In genomic region chr6:42569102-42570028, GRCh38 we compare ENCODE assay signal across 9 cellular contexts. TPM values are rescaled to one million over a fixed set of nuclear protein-coding genes. Genes with fewer than 3 reads are reported as not detected.
DNase-seq lines count a peak whose midpoint lies in the region; ATAC-seq and TF ChIP-seq lines count a peak whose summit lies in the region.
"Had no signal": no experiment of that assay in that cellular context is flagged by ENCODE, and none has a peak within 500 bp of the region (broad histone marks: within the 10 kb centered on the region; RNA-seq: fewer than 3 reads in every experiment).

No MANE protein-coding gene starts in this region.

- peaks cover 5 to 83% (median 50%) of the 10 kb centered on the region in 3 donors for H3K4me1 ChIP-seq in esophagus squamous epithelium

- intact Hi-C loops in esophagus squamous epithelium (cut with DNase I) = no loop called here

- H3K4me1 Mint-ChIP-seq in activated T-cell treated with anti-CD3 and anti-CD28 coated beads, Interleukin-2, amount 50 U/mL, for 24 hours (ENCODE audit: low read depth) = peaks cover 65% of the 10 kb centered on the region
- peaks cover 52% of the 10 kb centered on the region for H3K4me1 Mint-ChIP-seq in stimulated activated naive CD8-positive, alpha-beta T cell treated with anti-CD3 and anti-CD28 coated beads, Interleukin-15, amount 100 ng/mL, for 72 hours

- no peaks in the 10 kb centered on the region for H3K27me3 ChIP-seq in esophagus squamous epithelium

- H3K36me3 Mint-ChIP-seq in activated T-cell treated with anti-CD3 and anti-CD28 coated beads, Interleukin-2, amount 50 U/mL, for 24 hours (ENCODE audit: low read depth) = peaks cover 59% of the 10 kb centered on the region

- no peak overlapping the region for H3K4me3 ChIP-seq in SK-N-MC
- H3K4me3 ChIP-seq in esophagus squamous epithelium = no peak overlapping the region

- TF ChIP-seq POLR2A in esophagus squamous epithelium (IDR thresholded peaks at IDR 0.05) = no peak

- H3K27me3 Mint-ChIP-seq in activated T-cell treated with anti-CD3 and anti-CD28 coated beads, Interleukin-2, amount 50 U/mL, for 24 hours = no peaks in the 10 kb centered on the region
- H3K27me3 Mint-ChIP-seq in stimulated activated naive CD8-positive, alpha-beta T cell treated with anti-CD3 and anti-CD28 coated beads, Interleukin-15, amount 100 ng/mL, for 72 hours = no peaks in the 10 kb centered on the region

- H3K27ac ChIP-seq in SK-N-MC = peak overlapping the region; percentile 71; the same call in 1 of the 2 replicates
- H3K27ac ChIP-seq in esophagus squamous epithelium = peak overlapping the region in 3 of 4 donors; percentile 41 to 60 (median 47)
- no peak overlapping the region for H3K27ac ChIP-seq in caudate nucleus (ENCODE audit: low read depth, low read length)

- TF ChIP-seq CTCF in esophagus squamous epithelium (IDR thresholded peaks at IDR 0.05) = peak in 1 of 6 experiments; percentile 7

- H3K27ac Mint-ChIP-seq in activated T-cell treated with anti-CD3 and anti-CD28 coated beads, Interleukin-2, amount 50 U/mL, for 24 hours = peak overlapping the region; percentile 93
- peak overlapping the region; percentile 63 to 87 for H3K27ac Mint-ChIP-seq in stimulated activated naive CD8-positive, alpha-beta T cell treated with anti-CD3 and anti-CD28 coated beads, Interleukin-15, amount 100 ng/mL, for 72 hours

- no peaks in the 10 kb centered on the region for H3K9me3 Mint-ChIP-seq in activated T-cell treated with anti-CD3 and anti-CD28 coated beads, Interleukin-2, amount 50 U/mL, for 24 hours
- no peaks in the 10 kb centered on the region for H3K9me3 Mint-ChIP-seq in stimulated activated naive CD8-positive, alpha-beta T cell treated with anti-CD3 and anti-CD28 coated beads, Interleukin-15, amount 100 ng/mL, for 72 hours

- no peak for DNase-seq in activated T-cell treated with anti-CD3 and anti-CD28 coated beads, Interleukin-2, amount 50 U/mL, for 24 hours
- DNase-seq in activated T-cell treated with anti-CD3 and anti-CD28 coated beads, Interleukin-2, amount 50 U/mL, for 48 hours = no peak
- DNase-seq in SK-N-MC (ENCODE audit: low read depth, low spot score) (no peak), esophagus squamous epithelium (lab: John Stamatoyannopoulos, UW) (no peak), caudate nucleus (lab: John Stamatoyannopoulos, UW) (no peak), C1 segment of cervical spinal cord (lab: John Stamatoyannopoulos, UW) (no peak)
- no peak for DNase-seq in stimulated activated naive CD8-positive, alpha-beta T cell treated with anti-CD3 and anti-CD28 coated beads, Interleukin-15, amount 100 ng/mL, for 72 hours
- DNase-seq: NCI-H1092 had no signal

- no peaks in the 10 kb centered on the region for H3K9me3 ChIP-seq in SK-N-MC (ENCODE audit: low read depth, low read length)
- no peaks in the 10 kb centered on the region for H3K9me3 ChIP-seq in esophagus squamous epithelium

- peak overlapping the region; percentile 43 for H3K4me3 Mint-ChIP-seq in activated T-cell treated with anti-CD3 and anti-CD28 coated beads, Interleukin-2, amount 50 U/mL, for 24 hours
- peak overlapping the region in 1 of 2 donors; percentile 44 for H3K4me3 Mint-ChIP-seq in stimulated activated naive CD8-positive, alpha-beta T cell treated with anti-CD3 and anti-CD28 coated beads, Interleukin-15, amount 100 ng/mL, for 72 hours

- H3K9ac ChIP-seq in SK-N-MC (ENCODE audit: insufficient read length) = no peak overlapping the region

- H3K36me3 ChIP-seq in SK-N-MC (ENCODE audit: insufficient read depth, low read length) = peaks cover 23% of the 10 kb centered on the region
- H3K36me3 ChIP-seq in esophagus squamous epithelium = peaks cover 0 to 15% (median 0%) of the 10 kb centered on the region in 3 donors

- ATAC-seq in stimulated activated naive CD8-positive, alpha-beta T cell treated with anti-CD3 and anti-CD28 coated beads, Interleukin-15, amount 100 ng/mL, for 72 hours = peak; percentile 73
- no peak for ATAC-seq in HG03095 (IDR thresholded peaks at IDR 0.05; ENCODE audit: unreplicated experiment)

RNA-seq across cellular contexts. Expression of gene UBR2, which starts 5.5 kb away (rescaled TPM):
- 10 to 100 TPM; 14.0 to 25.9 (median 20.4) TPM for total RNA-seq in esophagus squamous epithelium
